8 cellular contexts compared by ENCODE assay signal in genomic region chr6:116680880-116681672, GRCh38. TPM values are rescaled to one million over a fixed set of nuclear protein-coding genes. Genes with fewer than 3 reads are reported as not detected.
DNase-seq lines count a peak whose midpoint lies in the region; ATAC-seq and TF ChIP-seq lines count a peak whose summit lies in the region.

Gene KPNA5 (plus strand): TSS chr6:116681211. CDS start chr6:116681335, 124 bp downstream.

- H3K4me2 ChIP-seq in Loucy (ENCODE audit: low read depth, low read length, poor library complexity, severe bottlenecking): peak within 1 kb of the TSS; percentile 79
- H3K4me2 ChIP-seq in neural cell (ENCODE audit: low read length): peak within 1 kb of the TSS; percentile 57

- peak within 1 kb of the TSS; percentile 90 to 100 for H3K4me3 Mint-ChIP-seq in stimulated activated naive CD8-positive, alpha-beta T cell treated with anti-CD3 and anti-CD28 coated beads, Interleukin-15, amount 100 ng/mL, for 72 hours

- H4K20me1 ChIP-seq in Loucy (ENCODE audit: insufficient read depth, low read length, poor library complexity, severe bottlenecking) (peaks cover 9% of the 10 kb centered on the region), neural cell (ENCODE audit: insufficient read depth) (no peaks in the 10 kb centered on the region)

- H3K4me3 ChIP-seq in H7 (ENCODE audit: insufficient read depth, low read depth, low read length) (peak within 1 kb of the TSS; percentile 81), Loucy (ENCODE audit: low read length, poor library complexity, severe bottlenecking) (peak within 1 kb of the TSS; percentile 79), RWPE2 (ENCODE audit: severe bottlenecking) (peak within 1 kb of the TSS; percentile 82), fibroblast of the aortic adventitia (ENCODE audit: low read depth, low read length) (peak within 1 kb of the TSS; percentile 95), neural cell (ENCODE audit: low read length) (peak within 1 kb of the TSS; percentile 87)

- H3K9me3 ChIP-seq in Loucy (ENCODE audit: insufficient read depth, low read depth, low read length): no peaks in the 10 kb centered on the region
- H3K9me3 ChIP-seq in RWPE2 (ENCODE audit: severe bottlenecking): no peaks in the 10 kb centered on the region
- H3K9me3 ChIP-seq in neural cell (ENCODE audit: low read length): no peaks in the 10 kb centered on the region

- H3K27ac Mint-ChIP-seq in stimulated activated naive CD8-positive, alpha-beta T cell treated with anti-CD3 and anti-CD28 coated beads, Interleukin-15, amount 100 ng/mL, for 72 hours: peak within 1 kb of the TSS; percentile 99 to 100

- H3K27ac ChIP-seq in RWPE2 (ENCODE audit: poor library complexity, severe bottlenecking) (peak within 1 kb of the TSS; percentile 69), neural cell (ENCODE audit: low read length) (peak within 1 kb of the TSS; percentile 91)

- H3K27me3 Mint-ChIP-seq in stimulated activated naive CD8-positive, alpha-beta T cell treated with anti-CD3 and anti-CD28 coated beads, Interleukin-15, amount 100 ng/mL, for 72 hours: no peaks in the 10 kb centered on the region

- H2AFZ ChIP-seq in Loucy (ENCODE audit: low read length): peak within 1 kb of the TSS; percentile 97
- H2AFZ ChIP-seq in neural cell (ENCODE audit: low read depth, low read length): peak within 1 kb of the TSS; percentile 94

- no peaks in the 10 kb centered on the region for H3K9me2 ChIP-seq in Loucy (replicated peaks; ENCODE audit: low read depth, low read length)
- no peaks in the 10 kb centered on the region for H3K9me2 ChIP-seq in neural cell (ENCODE audit: insufficient read depth, low read length)

- H3K27me3 ChIP-seq in H7 (ENCODE audit: control insufficient read depth, insufficient read depth, low read length): no peaks in the 10 kb centered on the region
- no peaks in the 10 kb centered on the region for H3K27me3 ChIP-seq in Loucy (ENCODE audit: insufficient read depth, low read length, poor library complexity, severe bottlenecking)
- H3K27me3 ChIP-seq in RWPE2 (ENCODE audit: insufficient read depth, poor library complexity, severe bottlenecking): no peaks in the 10 kb centered on the region
- H3K27me3 ChIP-seq in neural cell (ENCODE audit: insufficient read depth, low read depth, low read length): no peaks in the 10 kb centered on the region

- H3K36me3 ChIP-seq in H7 (replicated peaks; ENCODE audit: control insufficient read depth, insufficient read depth, low read length): no peaks in the 10 kb centered on the region
- no peaks in the 10 kb centered on the region for H3K36me3 ChIP-seq in Loucy (ENCODE audit: insufficient read depth, low read length)
- no peaks in the 10 kb centered on the region for H3K36me3 ChIP-seq in RWPE2 (ENCODE audit: low read depth)
- peaks cover 4% of the 10 kb centered on the region for H3K36me3 ChIP-seq in neural cell (ENCODE audit: insufficient read depth, low read length)

- peak; percentile 97 for ATAC-seq in RWPE2 (ENCODE audit: low read depth)
- peak; percentile 94 for ATAC-seq in stimulated activated naive CD8-positive, alpha-beta T cell treated with anti-CD3 and anti-CD28 coated beads, Interleukin-15, amount 100 ng/mL, for 72 hours

- peaks cover 4% of the 10 kb centered on the region; the same call in 1 of the 2 replicates for H3F3A ChIP-seq in Loucy (ENCODE audit: low read depth)
- H3F3A ChIP-seq in neural cell (ENCODE audit: insufficient read depth, low read length, poor library complexity, severe bottlenecking): peaks cover 4% of the 10 kb centered on the region

- H3K9ac ChIP-seq in Loucy (ENCODE audit: low read depth, low read length, poor library complexity, severe bottlenecking): peak within 1 kb of the TSS; percentile 80
- peak within 1 kb of the TSS; percentile 87 for H3K9ac ChIP-seq in neural cell (ENCODE audit: low read length)

- no peak for TF ChIP-seq RAD21 in neural cell (conservative IDR thresholded peaks at IDR 0.05)

- no peak for TF ChIP-seq CTCF in Loucy (conservative IDR thresholded peaks at IDR 0.05; ENCODE audit: low read length)
- TF ChIP-seq CTCF in RWPE2 (IDR thresholded peaks at IDR 0.05; ENCODE audit: poor library complexity, severe bottlenecking): no peak
- no peak for TF ChIP-seq CTCF in fibroblast of the aortic adventitia (IDR thresholded peaks at IDR 0.05; ENCODE audit: insufficient read depth, low read length)
- peak; percentile 15 for TF ChIP-seq CTCF in neural cell (IDR thresholded peaks at IDR 0.05; ENCODE audit: poor library complexity, severe bottlenecking)

- peaks cover 18% of the 10 kb centered on the region for H3K4me1 ChIP-seq in Loucy (ENCODE audit: insufficient read depth, low read length, poor library complexity, severe bottlenecking)
- peaks cover 12% of the 10 kb centered on the region for H3K4me1 ChIP-seq in RWPE2 (ENCODE audit: insufficient read depth, poor library complexity, severe bottlenecking)

- H3K9me3 Mint-ChIP-seq in stimulated activated naive CD8-positive, alpha-beta T cell treated with anti-CD3 and anti-CD28 coated beads, Interleukin-15, amount 100 ng/mL, for 72 hours: peaks cover 0 to 7% of the 10 kb centered on the region in 2 donors

- peak; percentile 30 for TF ChIP-seq EP300 in neural cell (conservative IDR thresholded peaks at IDR 0.05; ENCODE audit: poor library complexity, severe bottlenecking)

- peaks cover 33% of the 10 kb centered on the region for H3K4me1 Mint-ChIP-seq in stimulated activated naive CD8-positive, alpha-beta T cell treated with anti-CD3 and anti-CD28 coated beads, Interleukin-15, amount 100 ng/mL, for 72 hours

- H3K79me2 ChIP-seq in Loucy (ENCODE audit: insufficient read depth, low read length): peaks cover 47% of the 10 kb centered on the region
- H3K79me2 ChIP-seq in neural cell (replicated peaks; ENCODE audit: insufficient read depth, low read length): peaks cover 33% of the 10 kb centered on the region

- DNase-seq in ELR (ENCODE audit: low read depth): peak; percentile 94
- peak; percentile 92 for DNase-seq in H7
- peak; percentile 88 for DNase-seq in RWPE2 (ENCODE audit: low spot score)
- DNase-seq in activated effector memory CD4-positive, alpha-beta T cell treated with Interleukin-2 at 50 U/mL for 16 hours: peak; percentile 88
- peak; percentile 82 for DNase-seq in fibroblast of the aortic adventitia (ENCODE audit: low read depth)
- DNase-seq in stimulated activated naive CD8-positive, alpha-beta T cell treated with anti-CD3 and anti-CD28 coated beads, Interleukin-15, amount 100 ng/mL, for 72 hours: peak; percentile 89 to 93

TF ChIP-seq in neural cell, 6 proteins besides CTCF, POLR2A, EP300 and RAD21:
- TF ChIP-seq TAF1 (IDR thresholded peaks at IDR 0.05; ENCODE audit: low read depth) (peak; percentile 66), REST (IDR thresholded peaks at IDR 0.05; ENCODE audit: borderline replicate concordance) (peak; percentile 83), POLR2AphosphoS5 (IDR thresholded peaks at IDR 0.05) (peak; percentile 79), SMC3 (conservative IDR thresholded peaks at IDR 0.05; ENCODE audit: poor library complexity) (no peak), MXI1 (conservative IDR thresholded peaks at IDR 0.05; ENCODE audit: poor library complexity, severe bottlenecking) (peak; percentile 86), EZH2 (IDR thresholded peaks at IDR 0.05; ENCODE audit: borderline replicate concordance, insufficient read depth, low read length, poor library complexity, severe bottlenecking) (no peak)
TF ChIP-seq in neural cell: peak in this region for 4.

RNA-seq across cellular contexts. Expression of gene KPNA5, which starts in this region (rescaled TPM):
- 8.6 and 15.5 TPM in 2 replicates for total RNA-seq in H7 (2014; rRNA removed; shearing (Covaris generic))
- total RNA-seq in fibroblast of the aortic adventitia (ENCODE audit: low replicate concordance): 8.3 and 13.2 TPM in 2 replicates
- 45.0 and 48.5 TPM in 2 replicates for polyA plus RNA-seq in neural cell
- polyA minus RNA-seq in neural cell: 59.4 and 95.7 TPM in 2 replicates

Comparison
In these comparisons a context has a peak if more than half of its experiments do, and no peak if none do; other contexts are left out.
1. Peak in every context shown above with its lines: DNase-seq, ATAC-seq, H3K4me3 ChIP-seq and H3K27ac ChIP-seq.